1 cellular context compared by ENCODE assay signal in genomic region chr6:155033021-155033801, GRCh38.
TF ChIP-seq lines count a peak whose summit lies in the region.

No MANE protein-coding gene starts in this region.

TF ChIP-seq in GM23338, 12 proteins besides CTCF, POLR2A, EP300 and RAD21:
- TF ChIP-seq ZNF462 (CRISPR knock-in tag; IDR thresholded peaks at IDR 0.05) (no peak), EZH2 (IDR thresholded peaks at IDR 0.05; ENCODE audit: low read depth, unreplicated experiment) (no peak), REST (IDR thresholded peaks at IDR 0.05; ENCODE audit: unreplicated experiment) (no peak), ZNF331 (CRISPR knock-in tag; IDR thresholded peaks at IDR 0.05; ENCODE audit: low read depth) (no peak), ETS1 (IDR thresholded peaks at IDR 0.05) (no peak), ZNF114 (CRISPR knock-in tag; IDR thresholded peaks at IDR 0.05) (no peak)
TF ChIP-seq in GM23338: peak in this region for 0.
